25 cellular contexts compared by ENCODE assay signal in genomic region chr12:42126963-42127362, GRCh38.
"Had no signal": no experiment of that assay in that cellular context is flagged by ENCODE, and none has a peak within 500 bp of the region (broad histone marks: within the 10 kb centered on the region; RNA-seq: fewer than 3 reads in every experiment).

No MANE protein-coding gene starts in this region.

- H3K27me3 ChIP-seq: Peyer's patch, SJCRH30 had no signal

- H3K9me3 ChIP-seq: Peyer's patch, SJCRH30, SK-N-SH had no signal

- H3K36me3 Mint-ChIP-seq: activated CD8-positive, alpha-beta memory T cell treated with anti-CD3 and anti-CD28 coated beads, Interleukin-2, amount 10 ng/mL, durations not matched to agents 7 days and 5 days had no signal

- DNase-seq: activated CD4-positive, alpha-beta T cell treated with anti-CD3 and anti-CD28 coated beads, Interleukin-2, amount 10 ng/mL, durations not matched to agents 24 days and 14 days; activated CD4-positive, CD25-positive, alpha-beta regulatory T cell treated with anti-CD3 and anti-CD28 coated beads, Interleukin-2, amount 50 U/mL, for 72 hours; activated CD8-positive, alpha-beta memory T cell treated with anti-CD3 and anti-CD28 coated beads, Interleukin-2, amount 10 ng/mL, durations not matched to agents 7 days and 5 days; activated gamma-delta T cell treated with Interleukin-2 at 50 U/mL for 16 hours; activated naive CD4-positive, alpha-beta T cell treated with anti-CD3 and anti-CD28 coated beads, Interleukin-2, amount 50 U/mL, for 16 hours; activated T-cell treated with anti-CD3 and anti-CD28 coated beads, Interleukin-2, amount 50 U/mL, for 4 hours; amygdala; Karpas-422; MM.1S; NCI-H1105; NCI-H1436; NCI-H1694 treated with DMSO at 0.1 percent for 48 hours; NCI-H2029 treated with DMSO at 0.1 percent for 48 hours; NCI-H510A treated with DMSO at 0.1 percent for 48 hours; NCI-H69; NK-92 treated with Interleukin-12 subunit alpha and Interleukin-12 subunit beta, amount 100 ng/mL, for 24 hours; Peyer's patch; Right ventricle myocardium superior; SJCRH30; SK-N-SH; SW 1271 had no signal

- H3K4me1 ChIP-seq: Peyer's patch, SJCRH30 had no signal

- H3K4me3 Mint-ChIP-seq: activated CD4-positive, alpha-beta T cell treated with anti-CD3 and anti-CD28 coated beads, Interleukin-2, amount 10 ng/mL, durations not matched to agents 24 days and 14 days; activated CD8-positive, alpha-beta memory T cell treated with anti-CD3 and anti-CD28 coated beads, Interleukin-2, amount 10 ng/mL, durations not matched to agents 7 days and 5 days; activated T-cell treated with anti-CD3 and anti-CD28 coated beads, Interleukin-2, amount 50 U/mL, for 4 hours; brain; central memory CD8-positive, alpha-beta T cell had no signal

- H3K27me3 Mint-ChIP-seq: activated CD4-positive, alpha-beta T cell treated with anti-CD3 and anti-CD28 coated beads, Interleukin-2, amount 10 ng/mL, durations not matched to agents 24 days and 14 days; activated CD8-positive, alpha-beta memory T cell treated with anti-CD3 and anti-CD28 coated beads, Interleukin-2, amount 10 ng/mL, durations not matched to agents 7 days and 5 days; brain; central memory CD8-positive, alpha-beta T cell had no signal

- H3K4me3 ChIP-seq: Peyer's patch, SJCRH30 had no signal

- H3K27ac Mint-ChIP-seq: activated CD4-positive, alpha-beta T cell treated with anti-CD3 and anti-CD28 coated beads, Interleukin-2, amount 10 ng/mL, durations not matched to agents 24 days and 14 days; activated CD8-positive, alpha-beta memory T cell treated with anti-CD3 and anti-CD28 coated beads, Interleukin-2, amount 10 ng/mL, durations not matched to agents 7 days and 5 days; activated T-helper 2 cell treated with anti-CD3 and anti-CD28 coated beads, Interferon-gamma antibody, Interleukin-2, Interleukin-4, amounts not matched to agents 10 μg/mL and 5 μg/mL and 100 μg/mL, durations not matched to agents 14 hours and 24 hours and 36 hours; brain had no signal

- H3K36me3 ChIP-seq: Peyer's patch, SJCRH30 had no signal

- ATAC-seq: activated CD8-positive, alpha-beta memory T cell treated with anti-CD3 and anti-CD28 coated beads, Interleukin-2, amount 10 ng/mL, durations not matched to agents 7 days and 5 days; activated T-cell treated with anti-CD3 and anti-CD28 coated beads, Interleukin-2, amount 50 U/mL, for 4 hours had no signal

- H3K27ac ChIP-seq: Peyer's patch, RWPE1, SJCRH30 had no signal

- H3K9me3 Mint-ChIP-seq: activated CD4-positive, alpha-beta T cell treated with anti-CD3 and anti-CD28 coated beads, Interleukin-2, amount 10 ng/mL, durations not matched to agents 24 days and 14 days; activated T-cell treated with anti-CD3 and anti-CD28 coated beads, Interleukin-2, amount 50 U/mL, for 4 hours; activated T-helper 2 cell treated with anti-CD3 and anti-CD28 coated beads, Interferon-gamma antibody, Interleukin-2, Interleukin-4, amounts not matched to agents 10 μg/mL and 5 μg/mL and 100 μg/mL, durations not matched to agents 14 hours and 24 hours and 36 hours; brain; central memory CD8-positive, alpha-beta T cell had no signal
